17 cellular contexts compared by ENCODE assay signal in the genomic region with DNA sequence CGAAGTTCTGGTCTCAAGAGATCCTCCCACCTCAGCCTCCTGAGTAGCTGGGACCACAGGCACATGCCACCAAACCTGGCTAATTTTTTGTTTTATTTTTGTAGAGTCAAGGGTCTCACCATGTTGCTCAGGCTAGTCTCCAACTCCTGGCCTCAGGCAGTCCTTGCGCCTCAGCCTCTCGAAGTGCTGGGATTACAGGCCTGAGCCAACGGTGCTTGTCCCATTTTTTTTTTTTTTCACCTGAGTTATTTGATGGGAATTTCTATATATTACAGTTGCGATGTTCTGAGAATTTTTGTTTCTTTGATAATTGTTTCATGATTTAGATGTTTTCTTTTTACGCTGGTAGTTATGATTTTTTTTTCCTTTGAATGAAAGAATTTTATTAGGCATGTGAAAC. TPM values are rescaled to one million over a fixed set of nuclear protein-coding genes. Genes with fewer than 3 reads are reported as not detected.
DNase-seq lines count a peak whose midpoint lies in the region; ATAC-seq and TF ChIP-seq lines count a peak whose summit lies in the region.
"Had no signal": no experiment of that assay in that cellular context is flagged by ENCODE, and none has a peak within 500 bp of the region (broad histone marks: within the 10 kb centered on the region; RNA-seq: fewer than 3 reads in every experiment).

No MANE protein-coding gene starts in this region.

- peak overlapping the region; percentile 52 for H3K27ac Mint-ChIP-seq in activated CD4-positive, alpha-beta T cell treated with anti-CD3 and anti-CD28 coated beads, Interleukin-2, amount 10 ng/mL, durations not matched to agents 7 days and 5 days
- H3K27ac Mint-ChIP-seq in CD4-positive, alpha-beta memory T cell: peak overlapping the region in 2 of 7 donors; percentile 61 to 70
- peak overlapping the region in 5 of 6 donors; percentile 14 to 92 (median 72) for H3K27ac Mint-ChIP-seq in immature natural killer cell
- no peak overlapping the region for H3K27ac Mint-ChIP-seq in activated CD4-positive, alpha-beta memory T cell treated with anti-CD3 and anti-CD28 coated beads for 36 hours

- H3K27me3 ChIP-seq in CD4-positive, alpha-beta memory T cell (ENCODE audit: insufficient read depth, low read length): no peaks in the 10 kb centered on the region
- H3K27me3 ChIP-seq in Loucy (ENCODE audit: insufficient read depth, low read length, poor library complexity, severe bottlenecking): no peaks in the 10 kb centered on the region
- H3K27me3 ChIP-seq: hepatocyte, spleen had no signal

- no peak for TF ChIP-seq CTCF in Loucy (conservative IDR thresholded peaks at IDR 0.05; ENCODE audit: low read length)

- H3K4me1 ChIP-seq in CD4-positive, alpha-beta memory T cell (ENCODE audit: insufficient read depth, low read length): peaks cover 69% of the 10 kb centered on the region
- peaks cover 59% of the 10 kb centered on the region for H3K4me1 ChIP-seq in Loucy (ENCODE audit: insufficient read depth, low read length, poor library complexity, severe bottlenecking)

- H3F3A ChIP-seq in Loucy (ENCODE audit: low read depth): peaks cover 2% of the 10 kb centered on the region; the same call in 1 of the 2 replicates

- H3K4me2 ChIP-seq in Loucy (ENCODE audit: low read depth, low read length, poor library complexity, severe bottlenecking): peak overlapping the region; percentile 65
- H3K4me2 ChIP-seq: hepatocyte had no signal

- ATAC-seq in HG02885 (IDR thresholded peaks at IDR 0.05; ENCODE audit: poor library complexity, unreplicated experiment): no peak
- ATAC-seq: naive thymus-derived CD4-positive, alpha-beta T cell; psoas muscle had no signal

- no peaks in the 10 kb centered on the region for H3K9me2 ChIP-seq in Loucy (replicated peaks; ENCODE audit: low read depth, low read length)

- peak overlapping the region; percentile 18 for H3K4me3 Mint-ChIP-seq in activated CD4-positive, alpha-beta T cell treated with anti-CD3 and anti-CD28 coated beads, Interleukin-2, amount 10 ng/mL, durations not matched to agents 7 days and 5 days
- peak overlapping the region in 7 of 8 donors; percentile 22 to 74 (median 63) for H3K4me3 Mint-ChIP-seq in CD4-positive, alpha-beta memory T cell
- H3K4me3 Mint-ChIP-seq in immature natural killer cell: peak overlapping the region; percentile 51 to 79 (median 71)
- no peak overlapping the region for H3K4me3 Mint-ChIP-seq in activated CD4-positive, alpha-beta memory T cell treated with anti-CD3 and anti-CD28 coated beads for 36 hours

- CTCF ChIA-PET in activated CD4-positive, alpha-beta T cell treated with anti-CD3 and anti-CD28 coated beads, Interleukin-2, amount 10 ng/mL, durations not matched to agents 7 days and 5 days (lab: Charles Lee): no interaction called here
- CTCF ChIA-PET in CD4-positive, alpha-beta memory T cell (lab: Charles Lee; ENCODE audit: partially characterized antibody): no interaction called here
- CTCF ChIA-PET in activated CD4-positive, alpha-beta memory T cell treated with anti-CD3 and anti-CD28 coated beads for 36 hours (lab: Charles Lee): interaction anchor here (0.7 to 1.0 kb wide), 3 partner anchors 29 to 67 kb away, joined by 3 to 5 read pairs (median 3); no protein-coding TSS in a partner anchor

- peaks cover 65% of the 10 kb centered on the region for H3K79me2 ChIP-seq in Loucy (ENCODE audit: insufficient read depth, low read length)

- H3K9me3 Mint-ChIP-seq in activated CD4-positive, alpha-beta T cell treated with anti-CD3 and anti-CD28 coated beads, Interleukin-2, amount 10 ng/mL, durations not matched to agents 7 days and 5 days: no peaks in the 10 kb centered on the region
- no peaks in the 10 kb centered on the region for H3K9me3 Mint-ChIP-seq in CD4-positive, alpha-beta memory T cell
- no peaks in the 10 kb centered on the region for H3K9me3 Mint-ChIP-seq in immature natural killer cell
- no peaks in the 10 kb centered on the region for H3K9me3 Mint-ChIP-seq in activated CD4-positive, alpha-beta memory T cell treated with anti-CD3 and anti-CD28 coated beads for 36 hours
- H3K9me3 Mint-ChIP-seq: naive thymus-derived CD4-positive, alpha-beta T cell had no signal

- no peak overlapping the region for H3K4me3 ChIP-seq in CD4-positive, alpha-beta memory T cell (ENCODE audit: low read length in 2 of 2)
- peak overlapping the region; percentile 55 for H3K4me3 ChIP-seq in Loucy (ENCODE audit: low read length, poor library complexity, severe bottlenecking)
- H3K4me3 ChIP-seq: HAP-1, hepatocyte, psoas muscle had no signal

- no peaks in the 10 kb centered on the region for H3K9me3 ChIP-seq in CD4-positive, alpha-beta memory T cell (ENCODE audit: control insufficient read depth in 1 of 2, low read length in 2 of 2)
- no peaks in the 10 kb centered on the region for H3K9me3 ChIP-seq in Loucy (ENCODE audit: insufficient read depth, low read depth, low read length)
- H3K9me3 ChIP-seq: HAP-1, psoas muscle, spleen had no signal

- H3K36me3 ChIP-seq in CD4-positive, alpha-beta memory T cell (ENCODE audit: insufficient read depth, low read length): no peaks in the 10 kb centered on the region
- no peaks in the 10 kb centered on the region for H3K36me3 ChIP-seq in Loucy (ENCODE audit: insufficient read depth, low read length)
- H3K36me3 ChIP-seq: HAP-1 had no signal

- POLR2A ChIA-PET in activated CD4-positive, alpha-beta T cell treated with anti-CD3 and anti-CD28 coated beads, Interleukin-2, amount 10 ng/mL, durations not matched to agents 7 days and 5 days (lab: Charles Lee): no interaction called here
- POLR2A ChIA-PET in CD4-positive, alpha-beta memory T cell (lab: Charles Lee; ENCODE audit: partially characterized antibody): interaction anchor here (0.7 to 2.3 kb wide), 4 partner anchors 12 to 648 kb away, joined by 4 to 10 read pairs (median 4); a partner anchor contains a TSS
- POLR2A ChIA-PET in activated CD4-positive, alpha-beta memory T cell treated with anti-CD3 and anti-CD28 coated beads for 36 hours (lab: Charles Lee): interaction anchor here (1.2 to 4.5 kb wide), 2 partner anchors 13 to 44 kb away, joined by 5 to 26 read pairs; no protein-coding TSS in a partner anchor

- H3K9ac ChIP-seq in Loucy (ENCODE audit: low read depth, low read length, poor library complexity, severe bottlenecking): peak overlapping the region; percentile 30

- no peak for DNase-seq in activated CD4-positive, alpha-beta T cell treated with anti-CD3 and anti-CD28 coated beads, Interleukin-2, amount 10 ng/mL, durations not matched to agents 7 days and 5 days
- no peak for DNase-seq in activated CD4-positive, alpha-beta T cell treated with anti-CD3 and anti-CD28 coated beads, Interleukin-2, amount 50 U/mL, for 48 hours
- no peak for DNase-seq in CD4-positive, alpha-beta memory T cell
- no peak for DNase-seq in immature natural killer cell
- no peak for DNase-seq in activated CD4-positive, alpha-beta memory T cell treated with anti-CD3 and anti-CD28 coated beads for 36 hours
- no peak for DNase-seq in T-helper 2 cell
- DNase-seq: mesenchymal stem cell; naive thymus-derived CD4-positive, alpha-beta T cell; NCI-H2029; NCI-H446; psoas muscle; spleen; stimulated activated CD8-positive, alpha-beta memory T cell treated with anti-CD3 and anti-CD28 coated beads, Interleukin-4, amount 100 ng/mL, for 48 hours had no signal

- intact Hi-C loops in CD4-positive, alpha-beta memory T cell (cut with micrococcal nuclease): no loop called here
- intact Hi-C loops in activated CD4-positive, alpha-beta memory T cell treated with anti-CD3 and anti-CD28 coated beads for 36 hours (cut with micrococcal nuclease): no loop called here

- no peak overlapping the region for H3K27ac ChIP-seq in CD4-positive, alpha-beta memory T cell (ENCODE audit: low read depth, low read length)
- H3K27ac ChIP-seq: hepatocyte, psoas muscle had no signal

- peaks cover 24% of the 10 kb centered on the region for H3K36me3 Mint-ChIP-seq in activated CD4-positive, alpha-beta T cell treated with anti-CD3 and anti-CD28 coated beads, Interleukin-2, amount 10 ng/mL, durations not matched to agents 7 days and 5 days (ENCODE audit: low read depth)
- H3K36me3 Mint-ChIP-seq in CD4-positive, alpha-beta memory T cell: peaks cover 5 to 10% of the 10 kb centered on the region in 2 donors
- H3K36me3 Mint-ChIP-seq in immature natural killer cell: peaks cover 0 to 4% (median 0%) of the 10 kb centered on the region in 3 donors
- peaks cover 16% of the 10 kb centered on the region for H3K36me3 Mint-ChIP-seq in activated CD4-positive, alpha-beta memory T cell treated with anti-CD3 and anti-CD28 coated beads for 36 hours

- H3K27me3 Mint-ChIP-seq in activated CD4-positive, alpha-beta T cell treated with anti-CD3 and anti-CD28 coated beads, Interleukin-2, amount 10 ng/mL, durations not matched to agents 7 days and 5 days: no peaks in the 10 kb centered on the region
- no peaks in the 10 kb centered on the region for H3K27me3 Mint-ChIP-seq in CD4-positive, alpha-beta memory T cell
- H3K27me3 Mint-ChIP-seq in immature natural killer cell (ENCODE audit: low read depth in 3 of 3): peaks cover 8 to 14% (median 14%) of the 10 kb centered on the region in 3 donors
- no peaks in the 10 kb centered on the region for H3K27me3 Mint-ChIP-seq in activated CD4-positive, alpha-beta memory T cell treated with anti-CD3 and anti-CD28 coated beads for 36 hours
- H3K27me3 Mint-ChIP-seq: naive thymus-derived CD4-positive, alpha-beta T cell had no signal

- H4K20me1 ChIP-seq in Loucy (ENCODE audit: insufficient read depth, low read length, poor library complexity, severe bottlenecking): peaks cover 16% of the 10 kb centered on the region

- H3K4me1 Mint-ChIP-seq in activated CD4-positive, alpha-beta T cell treated with anti-CD3 and anti-CD28 coated beads, Interleukin-2, amount 10 ng/mL, durations not matched to agents 7 days and 5 days: peaks cover 54% of the 10 kb centered on the region
- peaks cover 56 to 82% (median 69%) of the 10 kb centered on the region in 4 donors for H3K4me1 Mint-ChIP-seq in CD4-positive, alpha-beta memory T cell
- peaks cover 50 to 88% of the 10 kb centered on the region in 2 donors for H3K4me1 Mint-ChIP-seq in immature natural killer cell
- H3K4me1 Mint-ChIP-seq in activated CD4-positive, alpha-beta memory T cell treated with anti-CD3 and anti-CD28 coated beads for 36 hours (ENCODE audit: low read depth): peaks cover 71% of the 10 kb centered on the region

- H2AFZ ChIP-seq in Loucy (ENCODE audit: low read length): no peak overlapping the region
- H2AFZ ChIP-seq: hepatocyte had no signal

RNA-seq across cellular contexts. Expression of a gene that starts 2.5 kb away (rescaled TPM):
- total RNA-seq in activated CD4-positive, alpha-beta T cell treated with anti-CD3 and anti-CD28 coated beads, Interleukin-2, amount 10 ng/mL, durations not matched to agents 7 days and 5 days: 10 to 100 TPM; 47.4 to 53.3 TPM
- 100 to 1,000 TPM; 113 to 114 TPM for total RNA-seq in CD4-positive, alpha-beta memory T cell
- 10 to 100 TPM; 75.7 to 80.6 TPM for polyA plus RNA-seq in CD4-positive, alpha-beta memory T cell
- polyA plus RNA-seq in immature natural killer cell: 100 to 1,000 TPM in 1 of 3 donors, 10 to 100 TPM in 2; 80.2 to 114 (median 86.8) TPM
- 10 to 100 TPM; 30.5 to 30.9 TPM for total RNA-seq in activated CD4-positive, alpha-beta memory T cell treated with anti-CD3 and anti-CD28 coated beads for 36 hours
